In genomic region chr1:153483776-153484175, GRCh38 we compare ENCODE assay signal across 17 cellular contexts. TPM values are rescaled to one million over a fixed set of nuclear protein-coding genes. Genes with fewer than 3 reads are reported as not detected.
DNase-seq lines count a peak whose midpoint lies in the region; ATAC-seq and TF ChIP-seq lines count a peak whose summit lies in the region.
"Had no signal": no experiment of that assay in that cellular context is flagged by ENCODE, and none has a peak within 500 bp of the region (broad histone marks: within the 10 kb centered on the region; RNA-seq: fewer than 3 reads in every experiment).

No MANE protein-coding gene starts in this region.

- TF ChIP-seq POLR2A in transverse colon (IDR thresholded peaks at IDR 0.05): no peak

- TF ChIP-seq CTCF in Calu3 (IDR thresholded peaks at IDR 0.05; ENCODE audit: unreplicated experiment): no peak
- no peak for TF ChIP-seq CTCF in endodermal cell (conservative IDR thresholded peaks at IDR 0.05)
- no peak for TF ChIP-seq CTCF in transverse colon (IDR thresholded peaks at IDR 0.05)

- CTCF ChIA-PET in Calu3 (lab: Charles Lee): interaction anchor here (1.1 to 1.3 kb wide), 2 partner anchors 11 to 127 kb away, joined by 5 read pairs; no protein-coding TSS in a partner anchor

- DNase-seq in Calu3 (peak; percentile 31), NCI-H1417 treated with DMSO at 0.1 percent for 48 hours (lab: John Stamatoyannopoulos, UW) (peak; percentile 73), NCI-H510A treated with DMSO at 0.1 percent for 48 hours (lab: John Stamatoyannopoulos, UW) (peak; percentile 85), endodermal cell (peak; percentile 64), transverse colon (no peak), HT-29 (ENCODE audit: low spot score) (no peak), cerebellum (ENCODE audit: low spot score) (no peak)
- DNase-seq: activated CD4-positive, alpha-beta T cell treated with anti-CD3 and anti-CD28 coated beads for 48 hours; activated T-cell treated with anti-CD3 and anti-CD28 coated beads, Interleukin-2, amount 50 U/mL, for 48 hours; CD8-positive, alpha-beta memory T cell; cerebellar nuclear complex had no signal

- in situ Hi-C loops in transverse colon (cut with MboI; ENCODE audit: low pct_ligation_motif_present in 1 of 4, low pct_unique_long_range_greater_than_20kb in 1 of 4, low sequenced_read_pairs in 3 of 4): loop anchor here in 1 of 4 donors (5.0 kb wide), 1 partner anchor 131 kb away; no protein-coding TSS in a partner anchor

- no peaks in the 10 kb centered on the region for H3K9me3 ChIP-seq in endodermal cell (ENCODE audit: control insufficient read depth, low read length)
- H3K9me3 ChIP-seq in transverse colon: no peaks in the 10 kb centered on the region

- H3K27me3 Mint-ChIP-seq in Calu3 (ENCODE audit: unreplicated experiment) (peaks cover 70% of the 10 kb centered on the region), endodermal cell (ENCODE audit: insufficient read depth) (peaks cover 4% of the 10 kb centered on the region)

- no peak overlapping the region for H3K27ac ChIP-seq in endodermal cell (ENCODE audit: low read depth, low read length)
- no peak overlapping the region for H3K27ac ChIP-seq in transverse colon

- no peak overlapping the region for H3K27ac Mint-ChIP-seq in Calu3 (ENCODE audit: unreplicated experiment)
- no peak overlapping the region for H3K27ac Mint-ChIP-seq in endodermal cell
- H3K27ac Mint-ChIP-seq: CD8-positive, alpha-beta memory T cell; progenitor cell of endocrine pancreas had no signal

- WGBS in endodermal cell (ENCODE audit: insufficient coverage in 1 of 2, insufficient read length in 1 of 2), 2 experiments: 43 to 62% methylated on average over 2 to 6 of the region's 6 CpGs
- WGBS in transverse colon (ENCODE audit: low coverage in 1 of 2), 2 donors: 21 to 25% methylated on average over 2 to 6 of the region's 6 CpGs

- H3K4me3 Mint-ChIP-seq in Calu3 (ENCODE audit: low read depth, unreplicated experiment) (no peak overlapping the region), endodermal cell (no peak overlapping the region)
- H3K4me3 Mint-ChIP-seq: CD8-positive, alpha-beta memory T cell had no signal

- H3K36me3 Mint-ChIP-seq in Calu3 (ENCODE audit: insufficient read depth, unreplicated experiment) (no peaks in the 10 kb centered on the region), endodermal cell (ENCODE audit: low read depth) (no peaks in the 10 kb centered on the region)

- H3K36me3 ChIP-seq in endodermal cell (ENCODE audit: control insufficient read depth, insufficient read depth, low read length): no peaks in the 10 kb centered on the region
- H3K36me3 ChIP-seq in transverse colon: no peaks in the 10 kb centered on the region

- H3K27me3 ChIP-seq in endodermal cell (ENCODE audit: control insufficient read depth, insufficient read depth, low read length, poor library complexity, severe bottlenecking) (peaks cover 14% of the 10 kb centered on the region), transverse colon (no peaks in the 10 kb centered on the region)

- no TSS peak for BruUV-seq in Calu3 (replicated peaks; lab: Mats Ljungman, UMichigan)

- intact Hi-C loops in Calu3 (cut with micrococcal nuclease; ENCODE audit: unreplicated experiment) (no loop called here), transverse colon (cut with DNase I; ENCODE audit: low total_unique reads) (no loop called here)

- peaks cover 17% of the 10 kb centered on the region for H3K4me1 Mint-ChIP-seq in Calu3 (ENCODE audit: low read depth, unreplicated experiment)
- peaks cover 10% of the 10 kb centered on the region for H3K4me1 Mint-ChIP-seq in endodermal cell
- H3K4me1 Mint-ChIP-seq: CD8-positive, alpha-beta memory T cell had no signal

- H3K4me3 ChIP-seq in endodermal cell (ENCODE audit: low read length): no peak overlapping the region
- no peak overlapping the region for H3K4me3 ChIP-seq in transverse colon

- H3K9ac ChIP-seq in endodermal cell (ENCODE audit: extremely low read depth, low read length, poor library complexity, severe bottlenecking): no peak overlapping the region

- H3K9me3 Mint-ChIP-seq in Calu3 (ENCODE audit: low read depth, unreplicated experiment): no peaks in the 10 kb centered on the region
- H3K9me3 Mint-ChIP-seq in endodermal cell: no peaks in the 10 kb centered on the region
- H3K9me3 Mint-ChIP-seq: CD8-positive, alpha-beta memory T cell had no signal

- no peaks in the 10 kb centered on the region for H3K4me1 ChIP-seq in endodermal cell (ENCODE audit: control insufficient read depth, insufficient read depth, low read length)
- H3K4me1 ChIP-seq in transverse colon: peaks cover 0 to 7% (median 3%) of the 10 kb centered on the region in 4 donors

- ATAC-seq in GM18517 (IDR thresholded peaks at IDR 0.05; ENCODE audit: unreplicated experiment): no peak

- TF ChIP-seq EP300 in transverse colon (IDR thresholded peaks at IDR 0.05; ENCODE audit: low read depth): no peak

RNA-seq across cellular contexts. Expression of gene S100A7, which starts 23.3 kb away (rescaled TPM):
- not detected in 2 replicates for total RNA-seq in Calu3 (2022)
- total RNA-seq in endodermal cell: not detected
- not detected for polyA plus RNA-seq in endodermal cell (2013, experiment 1 of 2)
- not detected for polyA plus RNA-seq in endodermal cell (2013, experiment 2 of 2)
- total RNA-seq in transverse colon: not detected
- total RNA-seq in HT-29 (2014; rRNA removed; shearing (Covaris generic)): not detected in 2 replicates
- not detected for total RNA-seq in cerebellum
- total RNA-seq: A673; CD8-positive, alpha-beta memory T cell; LHCN-M2; progenitor cell of endocrine pancreas; subcutaneous adipose tissue; T-helper 1 cell treated with Interleukin-12 subunit alpha and Interleukin-12 subunit beta and Interleukin-4 antibody, amounts not matched to agents 30 ng/mL and 1 ng/mL, for 36 hours had no signal
- polyA plus RNA-seq: CD8-positive, alpha-beta memory T cell had no signal

RNA-seq across cellular contexts. Expression of gene S100A6, which starts 52.0 kb away (rescaled TPM):
- total RNA-seq in Calu3 (2022): 1,521 and 2,023 TPM in 2 replicates
- 1 to 10 TPM; 3.7 to 7.5 TPM for total RNA-seq in endodermal cell
- 25.5 TPM for polyA plus RNA-seq in endodermal cell (2013, experiment 1 of 2)
- polyA plus RNA-seq in endodermal cell (2013, experiment 2 of 2): 34.9 TPM
- 100 to 1,000 TPM; 219 to 881 (median 433) TPM for total RNA-seq in transverse colon
- 2,272 and 2,428 TPM in 2 replicates for total RNA-seq in HT-29 (2014; rRNA removed; shearing (Covaris generic))
- total RNA-seq in cerebellum: 21.5 TPM

RNA-seq across cellular contexts. Expression of gene S100A5, which starts 57.0 kb away (rescaled TPM):
- total RNA-seq in Calu3 (2022): not detected in 2 replicates
- total RNA-seq in endodermal cell: not detected
- not detected for polyA plus RNA-seq in endodermal cell (2013, experiment 1 of 2)
- polyA plus RNA-seq in endodermal cell (2013, experiment 2 of 2): not detected
- not detected for total RNA-seq in transverse colon
- total RNA-seq in HT-29 (2014; rRNA removed; shearing (Covaris generic)): 4.0 and 9.8 TPM in 2 replicates
- total RNA-seq in cerebellum: not detected
- total RNA-seq: A673, progenitor cell of endocrine pancreas, subcutaneous adipose tissue had no signal

Comparison
In these comparisons a context has a peak if more than half of its experiments do, and no peak if none do; other contexts are left out.
1. DNase-seq: peak in Calu3 (single experiment), NCI-H1417 treated with DMSO at 0.1 percent for 48 hours (single experiment), NCI-H510A treated with DMSO at 0.1 percent for 48 hours (single experiment) and endodermal cell (single experiment); none in transverse colon (single experiment), HT-29 (single experiment) and cerebellum (single experiment).